Comparison of ENCODE assay signal across 14 cellular contexts in the genomic region with DNA sequence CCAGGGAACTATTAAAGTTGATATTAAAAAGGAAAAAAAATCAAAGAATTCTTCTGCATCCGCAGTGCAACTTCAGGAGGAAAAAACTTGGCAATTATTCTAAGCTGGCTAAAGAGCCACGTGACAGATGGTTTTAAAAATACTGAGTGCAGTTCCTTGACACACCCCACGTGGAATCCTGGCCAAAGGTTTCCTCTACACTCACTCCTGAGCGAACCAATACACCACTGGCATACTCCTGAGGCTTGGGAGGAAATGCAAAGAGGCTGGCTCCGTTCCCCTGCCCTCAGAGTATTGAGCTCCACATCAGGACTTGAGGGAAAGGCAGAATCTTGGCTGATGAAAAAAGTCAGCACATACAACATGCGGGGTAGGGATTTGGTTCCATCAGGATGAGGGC.
"Had no signal": no experiment of that assay in that cellular context is flagged by ENCODE, and none has a peak within 500 bp of the region (broad histone marks: within the 10 kb centered on the region; RNA-seq: fewer than 3 reads in every experiment).

No MANE protein-coding gene starts in this region.

- H3K4me3 Mint-ChIP-seq: activated CD4-positive, alpha-beta T cell treated with anti-CD3 and anti-CD28 coated beads, Interleukin-2, amount 10 ng/mL, durations not matched to agents 24 days and 14 days; activated naive CD8-positive, alpha-beta T cell treated with anti-CD3 and anti-CD28 coated beads, Interleukin-2, amount 10 ng/mL, durations not matched to agents 7 days and 5 days; activated T-helper 1 cell treated with anti-CD3 and anti-CD28 coated beads, Interleukin-12 subunit alpha, Interleukin-12 subunit beta, Interleukin-2, Interleukin-4 antibody, amounts not matched to agents 30 ng/mL and 10 ng/mL and 1 ng/mL, durations not matched to agents 14 hours and 24 hours and 36 hours; mesothelial cell of epicardium; neural crest cell had no signal

- H3K36me3 Mint-ChIP-seq: activated naive CD8-positive, alpha-beta T cell treated with anti-CD3 and anti-CD28 coated beads, Interleukin-2, amount 10 ng/mL, durations not matched to agents 7 days and 5 days; mesothelial cell of epicardium had no signal

- ATAC-seq: foreskin keratinocyte had no signal

- H3K36me3 ChIP-seq: ascending aorta, esophagus muscularis mucosa, sigmoid colon, vagina had no signal

- H3K27me3 ChIP-seq: ascending aorta, esophagus muscularis mucosa, foreskin keratinocyte, sigmoid colon, vagina had no signal

- H3K4me3 ChIP-seq: ascending aorta, esophagus muscularis mucosa, lung, sigmoid colon, vagina had no signal

- H3K4me1 Mint-ChIP-seq: activated CD4-positive, alpha-beta T cell treated with anti-CD3 and anti-CD28 coated beads, Interleukin-2, amount 10 ng/mL, durations not matched to agents 24 days and 14 days had no signal

- H3K4me1 ChIP-seq: ascending aorta, foreskin keratinocyte, sigmoid colon, vagina had no signal

- DNase-seq: activated CD4-positive, alpha-beta T cell treated with anti-CD3 and anti-CD28 coated beads, Interleukin-2, amount 10 ng/mL, durations not matched to agents 24 days and 14 days; activated CD4-positive, CD25-positive, alpha-beta regulatory T cell; activated naive CD4-positive, alpha-beta T cell; activated naive CD8-positive, alpha-beta T cell treated with anti-CD3 and anti-CD28 coated beads, Interleukin-2, amount 10 ng/mL, durations not matched to agents 7 days and 5 days; foreskin keratinocyte; sigmoid colon; stimulated activated CD4-positive, alpha-beta T cell treated with anti-CD3 and anti-CD28 coated beads, Interleukin-1b, Interleukin-23, amount 100 ng/mL, for 48 hours had no signal

- H3K27ac ChIP-seq: ascending aorta, esophagus muscularis mucosa, foreskin keratinocyte, sigmoid colon, vagina had no signal

- H3K27ac Mint-ChIP-seq: activated CD4-positive, alpha-beta T cell treated with anti-CD3 and anti-CD28 coated beads, Interleukin-2, amount 10 ng/mL, durations not matched to agents 24 days and 14 days; activated naive CD8-positive, alpha-beta T cell treated with anti-CD3 and anti-CD28 coated beads, Interleukin-2, amount 10 ng/mL, durations not matched to agents 7 days and 5 days; activated T-helper 1 cell treated with anti-CD3 and anti-CD28 coated beads, Interleukin-12 subunit alpha, Interleukin-12 subunit beta, Interleukin-2, Interleukin-4 antibody, amounts not matched to agents 30 ng/mL and 10 ng/mL and 1 ng/mL, durations not matched to agents 14 hours and 24 hours and 36 hours; mesothelial cell of epicardium had no signal

- H3K9me3 Mint-ChIP-seq: activated CD4-positive, alpha-beta T cell treated with anti-CD3 and anti-CD28 coated beads, Interleukin-2, amount 10 ng/mL, durations not matched to agents 24 days and 14 days; activated naive CD8-positive, alpha-beta T cell treated with anti-CD3 and anti-CD28 coated beads, Interleukin-2, amount 10 ng/mL, durations not matched to agents 7 days and 5 days; activated T-helper 1 cell treated with anti-CD3 and anti-CD28 coated beads, Interleukin-12 subunit alpha, Interleukin-12 subunit beta, Interleukin-2, Interleukin-4 antibody, amounts not matched to agents 30 ng/mL and 10 ng/mL and 1 ng/mL, durations not matched to agents 14 hours and 24 hours and 36 hours had no signal

- H3K27me3 Mint-ChIP-seq: activated CD4-positive, alpha-beta T cell treated with anti-CD3 and anti-CD28 coated beads, Interleukin-2, amount 10 ng/mL, durations not matched to agents 24 days and 14 days had no signal

- H3K9me3 ChIP-seq: ascending aorta, esophagus muscularis mucosa, sigmoid colon, vagina had no signal
